Comparison of ENCODE assay signal across 17 cellular contexts in the genomic region with DNA sequence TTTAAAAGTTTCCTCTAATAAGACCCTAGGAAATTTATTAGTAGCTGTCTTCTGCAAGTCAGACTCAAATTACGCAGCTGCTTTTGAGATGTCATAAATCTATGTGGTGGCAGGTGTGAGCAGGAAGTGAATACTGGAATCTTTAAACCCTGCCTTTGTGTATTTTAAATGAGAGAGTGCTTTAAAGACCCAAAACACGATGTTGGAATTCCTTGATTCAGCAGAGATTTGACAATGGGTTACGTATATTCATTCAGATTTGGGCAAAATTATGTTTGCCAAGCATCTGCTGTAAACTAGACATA.
A peak's percentile ranks its signal among the peaks of the same experiment; 100 is the strongest.
DNase-seq lines count a peak whose midpoint lies in the region; ATAC-seq and TF ChIP-seq lines count a peak whose summit lies in the region.
"Had no signal": no experiment of that assay in that cellular context is flagged by ENCODE, and none has a peak within 500 bp of the region (broad histone marks: within the 10 kb centered on the region; RNA-seq: fewer than 3 reads in every experiment).

No MANE protein-coding gene starts in this region.

- H3K4me3 Mint-ChIP-seq in chondrocyte (ENCODE audit: unreplicated experiment) (peak overlapping the region; percentile 67), nephron (peak overlapping the region; percentile 81 to 82 (median 81))
- H3K4me3 Mint-ChIP-seq: activated CD4-positive, alpha-beta T cell treated with anti-CD3 and anti-CD28 coated beads, Interleukin-2, amount 10 ng/mL, durations not matched to agents 7 days and 5 days had no signal

- ATAC-seq in heart right ventricle (no peak), upper lobe of right lung (no peak), GM19023 (IDR thresholded peaks at IDR 0.05; ENCODE audit: unreplicated experiment) (no peak)

- no peaks in the 10 kb centered on the region for H3K9me3 ChIP-seq in cardiac muscle cell (ENCODE audit: low read depth)
- H3K9me3 ChIP-seq in heart right ventricle = peaks cover 0 to 11% (median 3%) of the 10 kb centered on the region in 11 donors
- no peaks in the 10 kb centered on the region for H3K9me3 ChIP-seq in upper lobe of right lung
- H3K9me3 ChIP-seq: thoracic aorta had no signal

- H3K27ac ChIP-seq in cardiac muscle cell (peak overlapping the region; percentile 50), heart right ventricle (no peak overlapping the region), upper lobe of right lung (peak overlapping the region; percentile 58)
- H3K27ac ChIP-seq: thoracic aorta had no signal

- peaks cover 18% of the 10 kb centered on the region for H3K4me1 Mint-ChIP-seq in chondrocyte (ENCODE audit: low read depth)
- H3K4me1 Mint-ChIP-seq in nephron = peaks cover 23% of the 10 kb centered on the region
- H3K4me1 Mint-ChIP-seq: activated CD4-positive, alpha-beta T cell treated with anti-CD3 and anti-CD28 coated beads, Interleukin-2, amount 10 ng/mL, durations not matched to agents 7 days and 5 days had no signal

- intact Hi-C loops in heart right ventricle (cut with DNase I) (no loop called here), upper lobe of right lung (cut with DNase I) (no loop called here)

- H3K36me3 ChIP-seq in cardiac muscle cell = no peaks in the 10 kb centered on the region
- peaks cover 0 to 31% (median 0%) of the 10 kb centered on the region in 9 donors for H3K36me3 ChIP-seq in heart right ventricle
- no peaks in the 10 kb centered on the region for H3K36me3 ChIP-seq in upper lobe of right lung
- H3K36me3 ChIP-seq: thoracic aorta had no signal

- H3K9me3 Mint-ChIP-seq in chondrocyte (ENCODE audit: low read depth) (peaks cover 7% of the 10 kb centered on the region), nephron (peaks cover 6% of the 10 kb centered on the region)
- H3K9me3 Mint-ChIP-seq: activated CD4-positive, alpha-beta T cell treated with anti-CD3 and anti-CD28 coated beads, Interleukin-2, amount 10 ng/mL, durations not matched to agents 7 days and 5 days had no signal

- H3K27me3 Mint-ChIP-seq in chondrocyte (ENCODE audit: low read depth) (no peaks in the 10 kb centered on the region), nephron (ENCODE audit: low read depth) (no peaks in the 10 kb centered on the region)

- H3K36me3 Mint-ChIP-seq in chondrocyte (ENCODE audit: low read depth) = peaks cover 18% of the 10 kb centered on the region
- peaks cover 5% of the 10 kb centered on the region for H3K36me3 Mint-ChIP-seq in nephron (ENCODE audit: low read depth)

- 88 to 89% methylated on average over 3 of the region's 3 CpGs for WGBS in heart right ventricle, 2 donors

- no peaks in the 10 kb centered on the region for H3K27me3 ChIP-seq in cardiac muscle cell
- H3K27me3 ChIP-seq in heart right ventricle = no peaks in the 10 kb centered on the region
- no peaks in the 10 kb centered on the region for H3K27me3 ChIP-seq in upper lobe of right lung

- no peak for TF ChIP-seq CTCF in cardiac muscle cell (IDR thresholded peaks at IDR 0.05; ENCODE audit: low read depth, low read length)
- TF ChIP-seq CTCF in heart right ventricle (IDR thresholded peaks at IDR 0.05) = no peak
- no peak for TF ChIP-seq CTCF in chondrocyte (IDR thresholded peaks at IDR 0.05)
- TF ChIP-seq CTCF in nephron (IDR thresholded peaks at IDR 0.05; ENCODE audit: unreplicated experiment in 3 of 3) = no peak
- no peak for TF ChIP-seq CTCF in upper lobe of right lung (IDR thresholded peaks at IDR 0.05)

- H3K27ac Mint-ChIP-seq in chondrocyte (ENCODE audit: unreplicated experiment) (peak overlapping the region; percentile 80), nephron (peak overlapping the region; percentile 73 to 93 (median 85))
- H3K27ac Mint-ChIP-seq: activated CD4-positive, alpha-beta T cell treated with anti-CD3 and anti-CD28 coated beads, Interleukin-2, amount 10 ng/mL, durations not matched to agents 7 days and 5 days had no signal

- no peak for DNase-seq in cardiac muscle cell (ENCODE audit: low read depth in 1 of 2, low spot score in 1 of 2)
- DNase-seq in heart right ventricle = no peak
- no peak for DNase-seq in chondrocyte (ENCODE audit: low spot score)
- DNase-seq in upper lobe of right lung = no peak
- DNase-seq in NCI-H146 treated with DMSO at 0.1 percent for 48 hours (lab: John Stamatoyannopoulos, UW; ENCODE audit: unreplicated experiment) = no peak
- DNase-seq in SIG-M5 (lab: John Stamatoyannopoulos, UW) = no peak
- DNase-seq: activated CD4-positive, alpha-beta T cell treated with anti-CD3 and anti-CD28 coated beads, Interleukin-2, amount 10 ng/mL, durations not matched to agents 7 days and 5 days; activated T-cell treated with anti-CD3 and anti-CD28 coated beads, Interleukin-2, amount 50 U/mL, for 48 hours; cerebellar nuclear complex; DND-41; NCI-H526 treated with DMSO at 0.1 percent for 48 hours; occipital lobe; stimulated activated CD4-positive, alpha-beta T cell treated with anti-CD3 and anti-CD28 coated beads, Interleukin-15, amount 100 ng/mL, for 24 hours; T-helper 9 cell had no signal

- H3K4me3 ChIP-seq in cardiac muscle cell = peak overlapping the region; percentile 10
- H3K4me3 ChIP-seq in heart right ventricle = peak overlapping the region in 2 of 10 donors; percentile 36 to 40
- peak overlapping the region; percentile 42 for H3K4me3 ChIP-seq in upper lobe of right lung
- H3K4me3 ChIP-seq: thoracic aorta had no signal

- peaks cover 14% of the 10 kb centered on the region for H3K4me1 ChIP-seq in cardiac muscle cell (ENCODE audit: low read depth)
- H3K4me1 ChIP-seq in heart right ventricle = peaks cover 0 to 37% (median 7%) of the 10 kb centered on the region in 9 donors
- peaks cover 4% of the 10 kb centered on the region for H3K4me1 ChIP-seq in upper lobe of right lung

Comparison
In these comparisons a context has a peak if more than half of its experiments do, and no peak if none do; other contexts are left out.
1. H3K27ac ChIP-seq: peak in cardiac muscle cell (single experiment) and upper lobe of right lung (single experiment); none in heart right ventricle (0 of 10).